1 cellular context compared by ENCODE assay signal in the genomic region with DNA sequence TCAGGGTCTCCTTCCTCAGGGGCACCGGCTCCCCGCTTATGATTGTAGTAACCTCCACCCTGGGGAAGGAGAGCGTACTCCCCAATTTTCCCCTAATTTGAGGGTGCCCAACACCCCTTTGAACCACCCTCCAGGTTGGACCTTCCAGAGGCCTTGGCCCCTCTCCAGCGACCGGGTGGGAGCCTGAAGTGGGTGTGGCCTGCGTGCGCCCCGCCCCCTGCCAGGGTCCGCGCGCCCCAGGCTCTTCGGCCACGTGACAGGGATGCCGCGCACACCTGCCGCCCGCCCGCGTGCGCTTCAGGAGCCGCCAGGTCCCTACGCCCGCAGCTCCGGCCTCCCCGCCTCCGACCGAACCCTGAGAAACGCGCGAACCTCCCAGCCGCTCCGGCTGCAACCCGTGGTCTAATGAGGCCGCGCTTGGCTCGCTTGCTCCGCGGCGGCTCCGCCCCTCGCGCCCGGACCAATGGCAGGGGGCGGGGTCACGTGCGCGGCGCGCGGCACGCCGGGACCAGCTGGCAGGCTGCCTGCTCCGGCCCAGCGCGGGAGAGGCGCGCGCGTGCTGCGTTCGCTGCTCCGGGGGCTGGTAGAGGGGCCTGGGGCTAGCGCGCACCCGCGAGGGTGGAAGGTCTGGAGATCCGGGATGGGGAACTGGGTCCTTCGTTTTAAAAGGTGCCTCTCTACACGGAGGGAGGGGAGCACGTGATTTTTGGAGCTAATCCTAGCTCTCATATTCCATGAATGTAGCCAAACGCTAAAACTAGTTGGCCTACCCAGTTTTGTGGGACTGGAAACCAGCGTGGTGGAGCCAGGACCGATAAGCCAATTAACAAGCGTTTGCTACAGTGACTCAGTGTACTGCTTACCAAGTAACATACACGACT.
TF ChIP-seq lines count a peak whose summit lies in the region.

A gene (minus strand): TSS at position 404 of the 881 bp plus-strand sequence. CDS start 618 bp downstream, outside the sequence.

TF ChIP-seq in HepG2, 621 proteins besides CTCF, POLR2A, EP300 and RAD21 (continued from another document and continues in another):
- TF ChIP-seq, protein P1, sequence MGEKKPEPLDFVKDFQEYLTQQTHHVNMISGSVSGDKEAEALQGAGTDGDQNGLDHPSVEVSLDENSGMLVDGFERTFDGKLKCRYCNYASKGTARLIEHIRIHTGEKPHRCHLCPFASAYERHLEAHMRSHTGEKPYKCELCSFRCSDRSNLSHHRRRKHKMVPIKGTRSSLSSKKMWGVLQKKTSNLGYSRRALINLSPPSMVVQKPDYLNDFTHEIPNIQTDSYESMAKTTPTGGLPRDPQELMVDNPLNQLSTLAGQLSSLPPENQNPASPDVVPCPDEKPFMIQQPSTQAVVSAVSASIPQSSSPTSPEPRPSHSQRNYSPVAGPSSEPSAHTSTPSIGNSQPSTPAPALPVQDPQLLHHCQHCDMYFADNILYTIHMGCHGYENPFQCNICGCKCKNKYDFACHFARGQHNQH (CRISPR knock-in tag; IDR thresholded peaks at IDR 0.05) = peak; percentile 36; the same call in 1 of the 2 replicates
- TF ChIP-seq ELF4 (CRISPR knock-in tag; IDR thresholded peaks at IDR 0.05; ENCODE audit: borderline replicate concordance) (no peak; the same call in 1 of the 2 replicates), KDM1A (CRISPR knock-in tag; IDR thresholded peaks at IDR 0.05) (no peak), YY1 (IDR thresholded peaks at IDR 0.05; ENCODE audit: insufficient read depth, insufficient replicate concordance, low read depth, low read length) (peak; percentile 58), KLF9 (CRISPR knock-in tag; IDR thresholded peaks at IDR 0.05; ENCODE audit: low read depth) (no peak; the same call in 1 of the 2 replicates), ZFP36 (IDR thresholded peaks at IDR 0.05; ENCODE audit: borderline replicate concordance, low read depth, low read length, partially characterized antibody) (no peak), ZNF546 (CRISPR knock-in tag; conservative IDR thresholded peaks at IDR 0.05) (peak; percentile 98), ZNF552 (CRISPR knock-in tag; IDR thresholded peaks at IDR 0.05; ENCODE audit: borderline replicate concordance) (peak; percentile 94), CENPX (CRISPR knock-in tag; IDR thresholded peaks at IDR 0.05) (no peak), ZEB1 (IDR thresholded peaks at IDR 0.05; ENCODE audit: insufficient replicate concordance, low read depth) (no peak), ZNF777 (CRISPR knock-in tag; IDR thresholded peaks at IDR 0.05) (peak; percentile 65), ZNF558 (CRISPR knock-in tag; IDR thresholded peaks at IDR 0.05; ENCODE audit: borderline replicate concordance) (peak; percentile 95; the same call in 1 of the 2 replicates), MTA3 (CRISPR knock-in tag; IDR thresholded peaks at IDR 0.05) (no peak), ZNF747 (CRISPR knock-in tag; IDR thresholded peaks at IDR 0.05; ENCODE audit: borderline replicate concordance) (peak; percentile 93), ELF3 (CRISPR knock-in tag; IDR thresholded peaks at IDR 0.05) (peak; percentile 68), PPARG (CRISPR knock-in tag; conservative IDR thresholded peaks at IDR 0.05) (peak; percentile 39; the same call in 1 of the 2 replicates), ZNF75D (CRISPR knock-in tag; IDR thresholded peaks at IDR 0.05; ENCODE audit: borderline replicate concordance) (peak; percentile 93; the same call in 1 of the 2 replicates), SMAD1 (CRISPR knock-in tag; IDR thresholded peaks at IDR 0.05; ENCODE audit: borderline replicate concordance, low read depth) (peak; percentile 92; the same call in 1 of the 2 replicates), ZNF607 (CRISPR knock-in tag; IDR thresholded peaks at IDR 0.05; ENCODE audit: borderline replicate concordance) (peak; percentile 99; the same call in 1 of the 2 replicates), SALL2 (CRISPR knock-in tag; IDR thresholded peaks at IDR 0.05) (peak; percentile 90), HMGA1 (CRISPR knock-in tag; conservative IDR thresholded peaks at IDR 0.05) (no peak), HES4 (CRISPR knock-in tag; IDR thresholded peaks at IDR 0.05; ENCODE audit: borderline replicate concordance) (peak; percentile 97), DMAP1 (CRISPR knock-in tag; IDR thresholded peaks at IDR 0.05) (peak; percentile 84; the same call in 1 of the 2 replicates), WIZ (CRISPR knock-in tag; IDR thresholded peaks at IDR 0.05) (no peak), ZFP62 (CRISPR knock-in tag; IDR thresholded peaks at IDR 0.05) (no peak), TBX3 (IDR thresholded peaks at IDR 0.05; ENCODE audit: borderline replicate concordance) (no peak), NFRKB (IDR thresholded peaks at IDR 0.05) (no peak), ZNF501 (CRISPR knock-in tag; IDR thresholded peaks at IDR 0.05) (peak; percentile 62), ZNF564 (CRISPR knock-in tag; IDR thresholded peaks at IDR 0.05) (peak; percentile 95)
- TF ChIP-seq, protein P2, sequence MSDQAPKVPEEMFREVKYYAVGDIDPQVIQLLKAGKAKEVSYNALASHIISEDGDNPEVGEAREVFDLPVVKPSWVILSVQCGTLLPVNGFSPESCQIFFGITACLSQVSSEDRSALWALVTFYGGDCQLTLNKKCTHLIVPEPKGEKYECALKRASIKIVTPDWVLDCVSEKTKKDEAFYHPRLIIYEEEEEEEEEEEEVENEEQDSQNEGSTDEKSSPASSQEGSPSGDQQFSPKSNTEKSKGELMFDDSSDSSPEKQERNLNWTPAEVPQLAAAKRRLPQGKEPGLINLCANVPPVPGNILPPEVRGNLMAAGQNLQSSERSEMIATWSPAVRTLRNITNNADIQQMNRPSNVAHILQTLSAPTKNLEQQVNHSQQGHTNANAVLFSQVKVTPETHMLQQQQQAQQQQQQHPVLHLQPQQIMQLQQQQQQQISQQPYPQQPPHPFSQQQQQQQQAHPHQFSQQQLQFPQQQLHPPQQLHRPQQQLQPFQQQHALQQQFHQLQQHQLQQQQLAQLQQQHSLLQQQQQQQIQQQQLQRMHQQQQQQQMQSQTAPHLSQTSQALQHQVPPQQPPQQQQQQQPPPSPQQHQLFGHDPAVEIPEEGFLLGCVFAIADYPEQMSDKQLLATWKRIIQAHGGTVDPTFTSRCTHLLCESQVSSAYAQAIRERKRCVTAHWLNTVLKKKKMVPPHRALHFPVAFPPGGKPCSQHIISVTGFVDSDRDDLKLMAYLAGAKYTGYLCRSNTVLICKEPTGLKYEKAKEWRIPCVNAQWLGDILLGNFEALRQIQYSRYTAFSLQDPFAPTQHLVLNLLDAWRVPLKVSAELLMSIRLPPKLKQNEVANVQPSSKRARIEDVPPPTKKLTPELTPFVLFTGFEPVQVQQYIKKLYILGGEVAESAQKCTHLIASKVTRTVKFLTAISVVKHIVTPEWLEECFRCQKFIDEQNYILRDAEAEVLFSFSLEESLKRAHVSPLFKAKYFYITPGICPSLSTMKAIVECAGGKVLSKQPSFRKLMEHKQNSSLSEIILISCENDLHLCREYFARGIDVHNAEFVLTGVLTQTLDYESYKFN (CRISPR knock-in tag; conservative IDR thresholded peaks at IDR 0.05) = peak; percentile 43
- TF ChIP-seq, protein P3, sequence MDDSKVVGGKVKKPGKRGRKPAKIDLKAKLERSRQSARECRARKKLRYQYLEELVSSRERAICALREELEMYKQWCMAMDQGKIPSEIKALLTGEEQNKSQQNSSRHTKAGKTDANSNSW (CRISPR knock-in tag; IDR thresholded peaks at IDR 0.05; ENCODE audit: borderline replicate concordance) = peak; percentile 98; the same call in 1 of the 2 replicates
- TF ChIP-seq, protein P4, sequence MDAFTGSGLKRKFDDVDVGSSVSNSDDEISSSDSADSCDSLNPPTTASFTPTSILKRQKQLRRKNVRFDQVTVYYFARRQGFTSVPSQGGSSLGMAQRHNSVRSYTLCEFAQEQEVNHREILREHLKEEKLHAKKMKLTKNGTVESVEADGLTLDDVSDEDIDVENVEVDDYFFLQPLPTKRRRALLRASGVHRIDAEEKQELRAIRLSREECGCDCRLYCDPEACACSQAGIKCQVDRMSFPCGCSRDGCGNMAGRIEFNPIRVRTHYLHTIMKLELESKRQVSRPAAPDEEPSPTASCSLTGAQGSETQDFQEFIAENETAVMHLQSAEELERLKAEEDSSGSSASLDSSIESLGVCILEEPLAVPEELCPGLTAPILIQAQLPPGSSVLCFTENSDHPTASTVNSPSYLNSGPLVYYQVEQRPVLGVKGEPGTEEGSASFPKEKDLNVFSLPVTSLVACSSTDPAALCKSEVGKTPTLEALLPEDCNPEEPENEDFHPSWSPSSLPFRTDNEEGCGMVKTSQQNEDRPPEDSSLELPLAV (CRISPR knock-in tag; conservative IDR thresholded peaks at IDR 0.05; ENCODE audit: low read depth) = peak; percentile 95
- TF ChIP-seq, protein P5, sequence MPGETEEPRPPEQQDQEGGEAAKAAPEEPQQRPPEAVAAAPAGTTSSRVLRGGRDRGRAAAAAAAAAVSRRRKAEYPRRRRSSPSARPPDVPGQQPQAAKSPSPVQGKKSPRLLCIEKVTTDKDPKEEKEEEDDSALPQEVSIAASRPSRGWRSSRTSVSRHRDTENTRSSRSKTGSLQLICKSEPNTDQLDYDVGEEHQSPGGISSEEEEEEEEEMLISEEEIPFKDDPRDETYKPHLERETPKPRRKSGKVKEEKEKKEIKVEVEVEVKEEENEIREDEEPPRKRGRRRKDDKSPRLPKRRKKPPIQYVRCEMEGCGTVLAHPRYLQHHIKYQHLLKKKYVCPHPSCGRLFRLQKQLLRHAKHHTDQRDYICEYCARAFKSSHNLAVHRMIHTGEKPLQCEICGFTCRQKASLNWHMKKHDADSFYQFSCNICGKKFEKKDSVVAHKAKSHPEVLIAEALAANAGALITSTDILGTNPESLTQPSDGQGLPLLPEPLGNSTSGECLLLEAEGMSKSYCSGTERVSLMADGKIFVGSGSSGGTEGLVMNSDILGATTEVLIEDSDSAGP (CRISPR knock-in tag; IDR thresholded peaks at IDR 0.05; ENCODE audit: borderline replicate concordance) = peak; percentile 91
- TF ChIP-seq, protein P6, sequence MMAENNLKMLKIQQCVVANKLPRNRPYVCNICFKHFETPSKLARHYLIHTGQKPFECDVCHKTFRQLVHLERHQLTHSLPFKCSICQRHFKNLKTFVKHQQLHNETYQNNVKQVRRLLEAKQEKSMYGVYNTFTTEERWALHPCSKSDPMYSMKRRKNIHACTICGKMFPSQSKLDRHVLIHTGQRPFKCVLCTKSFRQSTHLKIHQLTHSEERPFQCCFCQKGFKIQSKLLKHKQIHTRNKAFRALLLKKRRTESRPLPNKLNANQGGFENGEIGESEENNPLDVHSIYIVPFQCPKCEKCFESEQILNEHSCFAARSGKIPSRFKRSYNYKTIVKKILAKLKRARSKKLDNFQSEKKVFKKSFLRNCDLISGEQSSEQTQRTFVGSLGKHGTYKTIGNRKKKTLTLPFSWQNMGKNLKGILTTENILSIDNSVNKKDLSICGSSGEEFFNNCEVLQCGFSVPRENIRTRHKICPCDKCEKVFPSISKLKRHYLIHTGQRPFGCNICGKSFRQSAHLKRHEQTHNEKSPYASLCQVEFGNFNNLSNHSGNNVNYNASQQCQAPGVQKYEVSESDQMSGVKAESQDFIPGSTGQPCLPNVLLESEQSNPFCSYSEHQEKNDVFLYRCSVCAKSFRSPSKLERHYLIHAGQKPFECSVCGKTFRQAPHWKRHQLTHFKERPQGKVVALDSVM (CRISPR knock-in tag; IDR thresholded peaks at IDR 0.05) = peak; percentile 88
- TF ChIP-seq, protein P7, sequence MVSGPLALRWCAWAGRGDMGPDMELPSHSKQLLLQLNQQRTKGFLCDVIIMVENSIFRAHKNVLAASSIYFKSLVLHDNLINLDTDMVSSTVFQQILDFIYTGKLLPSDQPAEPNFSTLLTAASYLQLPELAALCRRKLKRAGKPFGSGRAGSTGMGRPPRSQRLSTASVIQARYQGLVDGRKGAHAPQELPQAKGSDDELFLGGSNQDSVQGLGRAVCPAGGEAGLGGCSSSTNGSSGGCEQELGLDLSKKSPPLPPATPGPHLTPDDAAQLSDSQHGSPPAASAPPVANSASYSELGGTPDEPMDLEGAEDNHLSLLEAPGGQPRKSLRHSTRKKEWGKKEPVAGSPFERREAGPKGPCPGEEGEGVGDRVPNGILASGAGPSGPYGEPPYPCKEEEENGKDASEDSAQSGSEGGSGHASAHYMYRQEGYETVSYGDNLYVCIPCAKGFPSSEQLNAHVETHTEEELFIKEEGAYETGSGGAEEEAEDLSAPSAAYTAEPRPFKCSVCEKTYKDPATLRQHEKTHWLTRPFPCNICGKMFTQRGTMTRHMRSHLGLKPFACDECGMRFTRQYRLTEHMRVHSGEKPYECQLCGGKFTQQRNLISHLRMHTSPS (CRISPR knock-in tag; IDR thresholded peaks at IDR 0.05; ENCODE audit: low read depth) = no peak
- TF ChIP-seq, protein P8, sequence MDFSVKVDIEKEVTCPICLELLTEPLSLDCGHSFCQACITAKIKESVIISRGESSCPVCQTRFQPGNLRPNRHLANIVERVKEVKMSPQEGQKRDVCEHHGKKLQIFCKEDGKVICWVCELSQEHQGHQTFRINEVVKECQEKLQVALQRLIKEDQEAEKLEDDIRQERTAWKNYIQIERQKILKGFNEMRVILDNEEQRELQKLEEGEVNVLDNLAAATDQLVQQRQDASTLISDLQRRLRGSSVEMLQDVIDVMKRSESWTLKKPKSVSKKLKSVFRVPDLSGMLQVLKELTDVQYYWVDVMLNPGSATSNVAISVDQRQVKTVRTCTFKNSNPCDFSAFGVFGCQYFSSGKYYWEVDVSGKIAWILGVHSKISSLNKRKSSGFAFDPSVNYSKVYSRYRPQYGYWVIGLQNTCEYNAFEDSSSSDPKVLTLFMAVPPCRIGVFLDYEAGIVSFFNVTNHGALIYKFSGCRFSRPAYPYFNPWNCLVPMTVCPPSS (IDR thresholded peaks at IDR 0.05) = no peak
- TF ChIP-seq, protein P9, sequence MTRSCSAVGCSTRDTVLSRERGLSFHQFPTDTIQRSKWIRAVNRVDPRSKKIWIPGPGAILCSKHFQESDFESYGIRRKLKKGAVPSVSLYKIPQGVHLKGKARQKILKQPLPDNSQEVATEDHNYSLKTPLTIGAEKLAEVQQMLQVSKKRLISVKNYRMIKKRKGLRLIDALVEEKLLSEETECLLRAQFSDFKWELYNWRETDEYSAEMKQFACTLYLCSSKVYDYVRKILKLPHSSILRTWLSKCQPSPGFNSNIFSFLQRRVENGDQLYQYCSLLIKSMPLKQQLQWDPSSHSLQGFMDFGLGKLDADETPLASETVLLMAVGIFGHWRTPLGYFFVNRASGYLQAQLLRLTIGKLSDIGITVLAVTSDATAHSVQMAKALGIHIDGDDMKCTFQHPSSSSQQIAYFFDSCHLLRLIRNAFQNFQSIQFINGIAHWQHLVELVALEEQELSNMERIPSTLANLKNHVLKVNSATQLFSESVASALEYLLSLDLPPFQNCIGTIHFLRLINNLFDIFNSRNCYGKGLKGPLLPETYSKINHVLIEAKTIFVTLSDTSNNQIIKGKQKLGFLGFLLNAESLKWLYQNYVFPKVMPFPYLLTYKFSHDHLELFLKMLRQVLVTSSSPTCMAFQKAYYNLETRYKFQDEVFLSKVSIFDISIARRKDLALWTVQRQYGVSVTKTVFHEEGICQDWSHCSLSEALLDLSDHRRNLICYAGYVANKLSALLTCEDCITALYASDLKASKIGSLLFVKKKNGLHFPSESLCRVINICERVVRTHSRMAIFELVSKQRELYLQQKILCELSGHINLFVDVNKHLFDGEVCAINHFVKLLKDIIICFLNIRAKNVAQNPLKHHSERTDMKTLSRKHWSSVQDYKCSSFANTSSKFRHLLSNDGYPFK (CRISPR knock-in tag; IDR thresholded peaks at IDR 0.05; ENCODE audit: borderline replicate concordance) = no peak
- TF ChIP-seq, protein P10, sequence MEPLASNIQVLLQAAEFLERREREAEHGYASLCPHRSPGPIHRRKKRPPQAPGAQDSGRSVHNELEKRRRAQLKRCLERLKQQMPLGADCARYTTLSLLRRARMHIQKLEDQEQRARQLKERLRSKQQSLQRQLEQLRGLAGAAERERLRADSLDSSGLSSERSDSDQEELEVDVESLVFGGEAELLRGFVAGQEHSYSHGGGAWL (CRISPR knock-in tag; IDR thresholded peaks at IDR 0.05) = peak; percentile 87
